In genomic region chr6:149316740-149317655, GRCh38 we compare ENCODE assay signal across 8 cellular contexts. TPM values are rescaled to one million over a fixed set of nuclear protein-coding genes. Genes with fewer than 3 reads are reported as not detected.
DNase-seq lines count a peak whose midpoint lies in the region; TF ChIP-seq lines count a peak whose summit lies in the region.

No MANE protein-coding gene starts in this region.

- H3K9me3 Mint-ChIP-seq in endothelial cell (ENCODE audit: unreplicated experiment) = no peaks in the 10 kb centered on the region

- peak; percentile 80 for DNase-seq in COR-L47 (lab: John Stamatoyannopoulos, UW)
- DNase-seq in GM20000 (ENCODE audit: low spot score) = peak; percentile 94
- peak; percentile 85 for DNase-seq in HT-29 (ENCODE audit: low spot score)
- DNase-seq in NOMO-1 (lab: John Stamatoyannopoulos, UW; ENCODE audit: unreplicated experiment in 2 of 2) = peak; percentile 89 to 97
- peak; percentile 61 for DNase-seq in activated CD8-positive, alpha-beta memory T cell treated with anti-CD3 and anti-CD28 coated beads, Interleukin-2, amount 50 U/mL, for 24 hours (ENCODE audit: extremely low read depth)
- peak; percentile 91 for DNase-seq in endothelial cell (ENCODE audit: low spot score)
- DNase-seq in midbrain (lab: John Stamatoyannopoulos, UW) = peak; percentile 80
- DNase-seq in stimulated activated CD8-positive, alpha-beta memory T cell treated with anti-CD3 and anti-CD28 coated beads, Interleukin-15, amount 100 ng/mL, for 48 hours (ENCODE audit: low read depth in 2 of 2) = peak; percentile 81 to 87

- H3K27me3 Mint-ChIP-seq in endothelial cell (ENCODE audit: unreplicated experiment) = peaks cover 1% of the 10 kb centered on the region

- peaks cover 29% of the 10 kb centered on the region for H3K4me1 Mint-ChIP-seq in endothelial cell (ENCODE audit: unreplicated experiment)

- H3K27ac Mint-ChIP-seq in endothelial cell (ENCODE audit: unreplicated experiment) = peak overlapping the region; percentile 85

- H3K4me3 Mint-ChIP-seq in endothelial cell (ENCODE audit: unreplicated experiment) = peak overlapping the region; percentile 91

- no peak for TF ChIP-seq CTCF in GM20000 (IDR thresholded peaks at IDR 0.05; ENCODE audit: extremely low read depth, missing control alignments)
- no peak for TF ChIP-seq CTCF in endothelial cell (IDR thresholded peaks at IDR 0.05; ENCODE audit: unreplicated experiment)

- H3K36me3 Mint-ChIP-seq in endothelial cell (ENCODE audit: low read depth, unreplicated experiment) = peaks cover 8% of the 10 kb centered on the region

RNA-seq across cellular contexts. Expression of gene TAB2, which starts 0.5 kb away (rescaled TPM):
- total RNA-seq in HT-29 (2014; rRNA removed; shearing (Covaris generic)) = 7.9 and 11.7 TPM in 2 replicates
- 105 TPM for total RNA-seq in endothelial cell (ENCODE audit: unreplicated experiment)

Comparison
In these comparisons a context has a peak if more than half of its experiments do, and no peak if none do; other contexts are left out.
1. Peak in every context shown above with its lines: DNase-seq.